In the genomic region with DNA sequence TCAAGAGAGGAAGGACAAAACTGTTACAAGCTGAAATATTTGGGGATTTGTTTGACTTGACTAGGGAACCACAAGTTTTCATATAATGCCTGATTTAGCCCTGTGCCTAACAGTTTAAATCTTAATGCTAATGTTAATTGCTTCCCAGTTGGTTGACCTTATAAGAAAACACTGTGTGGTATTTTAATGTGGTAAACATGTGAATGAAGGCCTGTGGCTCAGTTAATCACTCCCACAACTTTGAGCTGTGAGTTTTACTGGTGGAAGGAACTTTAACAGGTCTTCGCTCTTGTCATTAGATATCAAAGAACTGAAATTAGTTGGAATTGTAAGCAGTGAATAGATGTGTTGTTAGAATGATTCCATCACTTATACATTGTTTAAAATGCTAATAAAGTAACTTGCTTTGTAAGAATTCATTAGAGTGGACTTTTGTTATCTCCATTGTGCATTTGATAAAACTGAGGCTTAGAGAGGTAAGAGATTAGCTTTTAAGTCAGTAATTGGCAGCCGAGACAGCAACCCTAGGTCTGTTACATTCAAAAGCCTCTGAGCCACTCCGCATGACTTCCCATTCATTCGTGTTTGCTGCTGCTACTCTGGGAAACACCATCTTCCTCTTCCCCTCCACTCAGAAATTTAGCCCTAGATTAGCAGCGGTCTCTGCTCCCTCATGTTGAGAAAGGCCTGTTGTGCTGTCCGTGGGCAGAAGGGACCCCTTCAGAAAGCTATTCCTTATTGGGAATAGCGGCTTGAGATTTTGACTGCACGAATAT, we compare ENCODE assay signal across 8 cellular contexts. TPM values are rescaled to one million over a fixed set of nuclear protein-coding genes. Genes with fewer than 3 reads are reported as not detected.
DNase-seq lines count a peak whose midpoint lies in the region; ATAC-seq and TF ChIP-seq lines count a peak whose summit lies in the region.

No MANE protein-coding gene starts in this region.

- H3K9me3 ChIP-seq in HUES48 (ENCODE audit: control insufficient read depth, insufficient read depth, low read length) (no peaks in the 10 kb centered on the region), RWPE2 (ENCODE audit: severe bottlenecking) (no peaks in the 10 kb centered on the region)

- peaks cover 17% of the 10 kb centered on the region for H3K4me1 Mint-ChIP-seq in endothelial cell (ENCODE audit: unreplicated experiment)
- peaks cover 32 to 39% of the 10 kb centered on the region in 2 donors for H3K4me1 Mint-ChIP-seq in natural killer cell treated with Interleukin-12 subunit alpha and Interleukin-12 subunit beta and Interleukin-15 and Interleukin-18, amount 100 ng/mL, for 72 hours (ENCODE audit: low read depth in 2 of 2)

- peaks cover 6% of the 10 kb centered on the region for H3K27me3 Mint-ChIP-seq in endothelial cell (ENCODE audit: unreplicated experiment)
- no peaks in the 10 kb centered on the region for H3K27me3 Mint-ChIP-seq in natural killer cell treated with Interleukin-12 subunit alpha and Interleukin-12 subunit beta and Interleukin-15 and Interleukin-18, amount 100 ng/mL, for 72 hours

- peak; percentile 3; the same call in 1 of the 3 replicates for ATAC-seq in RWPE2 (ENCODE audit: low read depth)
- no peak for ATAC-seq in natural killer cell treated with Interleukin-12 subunit alpha and Interleukin-12 subunit beta and Interleukin-15 and Interleukin-18, amount 100 ng/mL, for 72 hours
- ATAC-seq in GM21529 (IDR thresholded peaks at IDR 0.05; ENCODE audit: unreplicated experiment), result no peak
- no peak for ATAC-seq in HG02571 (IDR thresholded peaks at IDR 0.05; ENCODE audit: unreplicated experiment)

- TF ChIP-seq CTCF in RWPE2 (IDR thresholded peaks at IDR 0.05; ENCODE audit: poor library complexity, severe bottlenecking) (no peak), endothelial cell (IDR thresholded peaks at IDR 0.05; ENCODE audit: unreplicated experiment) (no peak)

- H3K27ac ChIP-seq in HUES48 (ENCODE audit: low read depth, low read length) (peak overlapping the region; percentile 96), RWPE2 (ENCODE audit: poor library complexity, severe bottlenecking) (peak overlapping the region; percentile 98)

- H3K9ac ChIP-seq in HUES48 (ENCODE audit: low read depth, low read length), result peak overlapping the region; percentile 87

- peaks cover 13% of the 10 kb centered on the region for H3K4me1 ChIP-seq in HUES48 (ENCODE audit: control insufficient read depth, insufficient read depth, low read length)
- H3K4me1 ChIP-seq in RWPE2 (ENCODE audit: insufficient read depth, poor library complexity, severe bottlenecking), result peaks cover 17% of the 10 kb centered on the region

- DNase-seq in DMS114 treated with DMSO at 0.1 percent for 48 hours (lab: John Stamatoyannopoulos, UW; ENCODE audit: unreplicated experiment), result peak; percentile 35
- no peak for DNase-seq in RWPE2 (ENCODE audit: low spot score)
- peak; percentile 5 for DNase-seq in endothelial cell (ENCODE audit: low spot score)
- DNase-seq in natural killer cell treated with Interleukin-12 subunit alpha and Interleukin-12 subunit beta and Interleukin-15 and Interleukin-18, amount 100 ng/mL, for 72 hours (ENCODE audit: low spot score), result no peak
- DNase-seq in HCEC 1CT, result no peak

- H3K9me3 Mint-ChIP-seq in endothelial cell (ENCODE audit: unreplicated experiment), result no peaks in the 10 kb centered on the region
- H3K9me3 Mint-ChIP-seq in natural killer cell treated with Interleukin-12 subunit alpha and Interleukin-12 subunit beta and Interleukin-15 and Interleukin-18, amount 100 ng/mL, for 72 hours, result no peaks in the 10 kb centered on the region

- H3K27ac Mint-ChIP-seq in endothelial cell (ENCODE audit: unreplicated experiment), result peak overlapping the region; percentile 48
- peak overlapping the region; percentile 98 to 99 for H3K27ac Mint-ChIP-seq in natural killer cell treated with Interleukin-12 subunit alpha and Interleukin-12 subunit beta and Interleukin-15 and Interleukin-18, amount 100 ng/mL, for 72 hours

- H3K36me3 ChIP-seq in HUES48 (ENCODE audit: control insufficient read depth, insufficient read depth, low read length), result peaks cover 46% of the 10 kb centered on the region
- peaks cover 59% of the 10 kb centered on the region for H3K36me3 ChIP-seq in RWPE2 (ENCODE audit: low read depth)

- no peaks in the 10 kb centered on the region for H3K27me3 ChIP-seq in HUES48 (ENCODE audit: control insufficient read depth, insufficient read depth, low read length)
- H3K27me3 ChIP-seq in RWPE2 (ENCODE audit: insufficient read depth, poor library complexity, severe bottlenecking), result no peaks in the 10 kb centered on the region

- H3K4me3 ChIP-seq in HUES48 (ENCODE audit: low read depth, low read length) (peak overlapping the region; percentile 97), RWPE2 (ENCODE audit: severe bottlenecking) (peak overlapping the region; percentile 78)

- H3K4me3 Mint-ChIP-seq in endothelial cell (ENCODE audit: unreplicated experiment), result peak overlapping the region; percentile 96
- peak overlapping the region; percentile 93 for H3K4me3 Mint-ChIP-seq in natural killer cell treated with Interleukin-12 subunit alpha and Interleukin-12 subunit beta and Interleukin-15 and Interleukin-18, amount 100 ng/mL, for 72 hours

- H3K36me3 Mint-ChIP-seq in endothelial cell (ENCODE audit: low read depth, unreplicated experiment), result peaks cover 4% of the 10 kb centered on the region
- peaks cover 25% of the 10 kb centered on the region for H3K36me3 Mint-ChIP-seq in natural killer cell treated with Interleukin-12 subunit alpha and Interleukin-12 subunit beta and Interleukin-15 and Interleukin-18, amount 100 ng/mL, for 72 hours

RNA-seq across cellular contexts. Expression of a gene that starts 1.0 kb away (rescaled TPM):
- 20.6 TPM for total RNA-seq in endothelial cell (ENCODE audit: unreplicated experiment)
- total RNA-seq in natural killer cell treated with Interleukin-12 subunit alpha and Interleukin-12 subunit beta and Interleukin-15 and Interleukin-18, amount 100 ng/mL, for 72 hours, result 10 to 100 TPM; 41.9 to 42.1 TPM

RNA-seq across cellular contexts. Expression of a gene that starts 46.7 kb away (rescaled TPM):
- 46.5 TPM for total RNA-seq in endothelial cell (ENCODE audit: unreplicated experiment)
- total RNA-seq in natural killer cell treated with Interleukin-12 subunit alpha and Interleukin-12 subunit beta and Interleukin-15 and Interleukin-18, amount 100 ng/mL, for 72 hours, result 100 to 1,000 TPM in 1 of 2 donors, 10 to 100 TPM in 1; 76.4 to 117 TPM

Comparison
In these comparisons a context has a peak if more than half of its experiments do, and no peak if none do; other contexts are left out.
1. DNase-seq: peak in DMS114 treated with DMSO at 0.1 percent for 48 hours (single experiment) and endothelial cell (single experiment); none in RWPE2 (single experiment), natural killer cell treated with Interleukin-12 subunit alpha and Interleukin-12 subunit beta and Interleukin-15 and Interleukin-18, amount 100 ng/mL, for 72 hours (single experiment) and HCEC 1CT (single experiment).